ENCODE assay signal across 31 cellular contexts in genomic region chr3:198096015-198096414, GRCh38.
A peak's percentile ranks its signal among the peaks of the same experiment; 100 is the strongest.
DNase-seq lines count a peak whose midpoint lies in the region; TF ChIP-seq lines count a peak whose summit lies in the region.
"Had no signal": no experiment of that assay in that cellular context is flagged by ENCODE, and none has a peak within 500 bp of the region (broad histone marks: within the 10 kb centered on the region; RNA-seq: fewer than 3 reads in every experiment).

No MANE protein-coding gene starts in this region.

- H3F3A ChIP-seq in MM.1S (ENCODE audit: insufficient read depth, low read length): peaks cover 12% of the 10 kb centered on the region

- H3K9me3 ChIP-seq in MM.1S (replicated peaks; ENCODE audit: insufficient read depth, low read length): no peaks in the 10 kb centered on the region
- H3K9me3 ChIP-seq: A549, BE2C, Caco-2 had no signal

- no peak overlapping the region for H3K4me2 ChIP-seq in MM.1S (ENCODE audit: low read depth, low read length)
- H3K4me2 ChIP-seq: A549; BLaER1; BLaER1 treated with 17β-estradiol and CSF1 and Interleukin-3, amounts not matched to agents 10 nM and 100 nM had no signal

- peaks cover 3% of the 10 kb centered on the region for H3K36me3 Mint-ChIP-seq in activated naive CD4-positive, alpha-beta T cell treated with anti-CD3 and anti-CD28 coated beads, Interleukin-2, amount 50 U/mL, for 24 hours
- H3K36me3 Mint-ChIP-seq in activated naive CD4-positive, alpha-beta T cell treated with anti-CD3 and anti-CD28 coated beads for 36 hours (ENCODE audit: low read depth): peaks cover 2% of the 10 kb centered on the region
- H3K36me3 Mint-ChIP-seq: CD14-positive monocyte; CD4-positive, CD25-positive, alpha-beta regulatory T cell had no signal

- no peaks in the 10 kb centered on the region for H3K9me2 ChIP-seq in MM.1S (replicated peaks; ENCODE audit: insufficient read depth, low read length)

- CTCF ChIA-PET in activated naive CD4-positive, alpha-beta T cell treated with anti-CD3 and anti-CD28 coated beads for 36 hours (lab: Charles Lee): no interaction called here

- H3K27me3 Mint-ChIP-seq in activated naive CD4-positive, alpha-beta T cell treated with anti-CD3 and anti-CD28 coated beads, Interleukin-2, amount 50 U/mL, for 24 hours: peaks cover 16% of the 10 kb centered on the region
- peaks cover 4% of the 10 kb centered on the region for H3K27me3 Mint-ChIP-seq in activated naive CD4-positive, alpha-beta T cell treated with anti-CD3 and anti-CD28 coated beads for 36 hours (ENCODE audit: low read depth)

- peak overlapping the region; percentile 47 for H3K27ac Mint-ChIP-seq in activated naive CD4-positive, alpha-beta T cell treated with anti-CD3 and anti-CD28 coated beads, Interleukin-2, amount 50 U/mL, for 24 hours
- H3K27ac Mint-ChIP-seq in activated naive CD4-positive, alpha-beta T cell treated with anti-CD3 and anti-CD28 coated beads for 36 hours: no peak overlapping the region
- H3K27ac Mint-ChIP-seq: B cell; CD14-positive monocyte; CD4-positive, alpha-beta T cell; CD4-positive, CD25-positive, alpha-beta regulatory T cell; CD8-positive, alpha-beta T cell had no signal

- H3K4me3 Mint-ChIP-seq in activated naive CD4-positive, alpha-beta T cell treated with anti-CD3 and anti-CD28 coated beads, Interleukin-2, amount 50 U/mL, for 24 hours: no peak overlapping the region
- no peak overlapping the region for H3K4me3 Mint-ChIP-seq in activated naive CD4-positive, alpha-beta T cell treated with anti-CD3 and anti-CD28 coated beads for 36 hours
- H3K4me3 Mint-ChIP-seq: B cell; CD14-positive monocyte; CD4-positive, alpha-beta memory T cell; CD4-positive, alpha-beta T cell; CD4-positive, CD25-positive, alpha-beta regulatory T cell; CD8-positive, alpha-beta memory T cell; CD8-positive, alpha-beta T cell had no signal

- no peak overlapping the region for H3K9ac ChIP-seq in MM.1S (ENCODE audit: low read length)
- H3K9ac ChIP-seq: BLaER1; BLaER1 treated with 17β-estradiol and CSF1 and Interleukin-3, amounts not matched to agents 10 nM and 100 nM had no signal

- H3K36me3 ChIP-seq in MM.1S (replicated peaks; ENCODE audit: insufficient read depth, low read length): no peaks in the 10 kb centered on the region
- H3K36me3 ChIP-seq: BE2C; BLaER1; BLaER1 treated with 17β-estradiol and CSF1 and Interleukin-3, amounts not matched to agents 10 nM and 100 nM had no signal

- H3K27me3 ChIP-seq in MM.1S (replicated peaks; ENCODE audit: insufficient read depth, low read length): peaks cover 58% of the 10 kb centered on the region
- H3K27me3 ChIP-seq: BLaER1; BLaER1 treated with 17β-estradiol and CSF1 and Interleukin-3, amounts not matched to agents 10 nM and 100 nM had no signal

- H3K9me3 Mint-ChIP-seq in activated naive CD4-positive, alpha-beta T cell treated with anti-CD3 and anti-CD28 coated beads, Interleukin-2, amount 50 U/mL, for 24 hours: peaks cover 25% of the 10 kb centered on the region
- peaks cover 17% of the 10 kb centered on the region for H3K9me3 Mint-ChIP-seq in activated naive CD4-positive, alpha-beta T cell treated with anti-CD3 and anti-CD28 coated beads for 36 hours

- no peaks in the 10 kb centered on the region for H3K79me2 ChIP-seq in MM.1S (ENCODE audit: low read length)

- no peak overlapping the region for H3K27ac ChIP-seq in MM.1S (ENCODE audit: low read length)
- H3K27ac ChIP-seq: 22Rv1; A549; BLaER1; BLaER1 treated with 17β-estradiol and CSF1 and Interleukin-3, amounts not matched to agents 10 nM and 100 nM; C4-2B had no signal

- H3K4me1 Mint-ChIP-seq in activated naive CD4-positive, alpha-beta T cell treated with anti-CD3 and anti-CD28 coated beads, Interleukin-2, amount 50 U/mL, for 24 hours: peaks cover 11% of the 10 kb centered on the region
- H3K4me1 Mint-ChIP-seq in activated naive CD4-positive, alpha-beta T cell treated with anti-CD3 and anti-CD28 coated beads for 36 hours (ENCODE audit: low read depth): peaks cover 11% of the 10 kb centered on the region

- no peak for TF ChIP-seq CTCF in MM.1S (IDR thresholded peaks at IDR 0.05; ENCODE audit: low read length)

- H3K4me1 ChIP-seq in MM.1S (ENCODE audit: low read length): peaks cover 28% of the 10 kb centered on the region
- H3K4me1 ChIP-seq: A549, BE2C, Caco-2 had no signal

- H4K20me1 ChIP-seq in MM.1S (ENCODE audit: insufficient read depth, low read length): no peaks in the 10 kb centered on the region
- H4K20me1 ChIP-seq: BLaER1; BLaER1 treated with 17β-estradiol and CSF1 and Interleukin-3, amounts not matched to agents 10 nM and 100 nM had no signal

- no peak for DNase-seq in activated naive CD4-positive, alpha-beta T cell treated with anti-CD3 and anti-CD28 coated beads for 36 hours
- DNase-seq in MM.1S (peak; percentile 6), NCI-H2227 (lab: John Stamatoyannopoulos, UW; ENCODE audit: unreplicated experiment) (no peak)
- DNase-seq: 8988T; ACHN; AML-193; BE2C; C1 segment of cervical spinal cord; Caco-2; Calu3; CD4-positive, alpha-beta memory T cell; CD4-positive, alpha-beta T cell; CD4-positive, CD25-positive, alpha-beta regulatory T cell; CD8-positive, alpha-beta memory T cell; CD8-positive, alpha-beta T cell; COR-L47; DMS 273 treated with DMSO at 0.1 percent for 48 hours; DMS153; DMS53; DMS79; DMS79 treated with DMSO at 0.1 percent for 48 hours; DND-41; EL had no signal

- H3K4me3 ChIP-seq in MM.1S (ENCODE audit: low read length): no peak overlapping the region
- H3K4me3 ChIP-seq: A549; BLaER1; BLaER1 treated with 17β-estradiol and CSF1 and Interleukin-3, amounts not matched to agents 10 nM and 100 nM had no signal

- no peak overlapping the region for H2AFZ ChIP-seq in MM.1S (ENCODE audit: low read length)

- intact Hi-C loops in activated naive CD4-positive, alpha-beta T cell treated with anti-CD3 and anti-CD28 coated beads for 36 hours (cut with micrococcal nuclease): no loop called here
